27 cellular contexts compared by ENCODE assay signal in the genomic region with DNA sequence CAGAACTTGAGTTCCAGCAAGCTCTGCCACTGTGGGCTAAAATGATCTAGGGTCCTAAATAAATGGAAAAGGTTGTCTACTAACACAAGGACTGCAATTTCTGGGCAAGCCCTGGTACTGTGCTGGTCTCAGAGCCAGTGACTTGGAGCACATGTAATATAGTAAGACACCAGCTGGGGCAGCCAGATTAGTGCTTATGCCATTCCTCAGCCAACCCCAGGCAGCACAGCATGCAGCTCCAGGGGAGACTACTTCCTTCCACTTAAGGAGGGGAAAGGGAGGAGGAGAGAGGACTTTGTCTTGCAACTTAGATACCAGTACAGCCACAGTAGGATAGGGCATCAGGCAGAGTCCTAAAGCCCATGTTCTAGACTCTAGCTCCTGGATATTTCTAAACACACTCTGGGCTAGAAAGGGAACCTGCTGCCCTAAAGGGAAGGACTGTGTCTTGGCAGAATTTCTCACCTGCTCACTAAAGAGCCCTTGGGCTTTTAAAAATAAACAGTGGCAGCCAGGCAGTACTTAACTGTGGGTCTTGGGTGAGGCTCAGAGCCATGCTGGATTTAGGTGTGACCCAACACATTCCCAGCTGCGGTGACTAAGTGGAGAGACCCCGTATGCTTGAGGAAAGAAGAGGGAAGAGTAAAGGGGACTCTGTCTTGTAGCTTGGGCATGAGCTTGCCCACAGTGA.
DNase-seq lines count a peak whose midpoint lies in the region; ATAC-seq, FAIRE-seq and TF ChIP-seq lines count a peak whose summit lies in the region.
"Had no signal": no experiment of that assay in that cellular context is flagged by ENCODE, and none has a peak within 500 bp of the region (broad histone marks: within the 10 kb centered on the region; RNA-seq: fewer than 3 reads in every experiment).

No MANE protein-coding gene starts in this region.

- no peak overlapping the region; the same call in 1 of the 2 replicates for H4K8ac ChIP-seq in H1 (ENCODE audit: extremely low read depth, insufficient read depth, low read length)

- no peak overlapping the region for H3K4me2 ChIP-seq in H1 (ENCODE audit: insufficient read depth in 1 of 2, low read depth in 2 of 2, low read length in 2 of 2)
- H3K4me2 ChIP-seq: KMS-11 had no signal

- H3K9me3 ChIP-seq in H1 (ENCODE audit: insufficient read depth in 2 of 2, low read depth in 1 of 2, low read length in 1 of 2) = no peaks in the 10 kb centered on the region

- H3K36me3 ChIP-seq in H1 (ENCODE audit: control insufficient read depth in 2 of 4, insufficient read depth in 4 of 4, low read length in 3 of 4) = no peaks in the 10 kb centered on the region

- no peaks in the 10 kb centered on the region for H3K23me2 ChIP-seq in H1 (ENCODE audit: low read depth, low read length)

- no peak for TF ChIP-seq RAD21 in H1 (IDR thresholded peaks at IDR 0.05 in 1 of 2, conservative IDR thresholded peaks at IDR 0.05 in 1 of 2; ENCODE audit: low read depth in 2 of 2, low read length in 2 of 2)

- no peak overlapping the region for H3K4ac ChIP-seq in H1 (replicated peaks; ENCODE audit: insufficient read length, low read depth, low read length)

- H3K56ac ChIP-seq in H1 (replicated peaks; ENCODE audit: insufficient read length, low read depth, low read length) = no peak overlapping the region

- no peak overlapping the region for H3K23ac ChIP-seq in H1 (ENCODE audit: insufficient read length)

- 95% methylated on average over 2 of the region's 2 CpGs; no CpG with 5 or more reads in 1 of the 2 experiments for WGBS in H1 (ENCODE audit: extremely low coverage in 1 of 2, insufficient coverage in 1 of 2, insufficient read length in 1 of 2, insufficient replicate concordance in 2 of 2, low coverage in 1 of 2, low lambda C conversion rate in 2 of 2, missing lambda C conversion rate in 1 of 2), 2 experiments

- no peaks in the 10 kb centered on the region for H3K27me3 ChIP-seq in H1 (replicated peaks in 1 of 4; ENCODE audit: control insufficient read depth in 3 of 4, extremely low read depth in 1 of 4, insufficient read depth in 3 of 4, low read length in 3 of 4)

- TF ChIP-seq CTCF in H1 (IDR thresholded peaks at IDR 0.05; ENCODE audit: control extremely low read depth in 1 of 3, insufficient read depth in 1 of 3, low read depth in 1 of 3, low read length in 3 of 3) = no peak
- no peak for TF ChIP-seq CTCF in RWPE1 (conservative IDR thresholded peaks at IDR 0.05; ENCODE audit: low read depth)

- peak; percentile 32 for DNase-seq in NCI-H146 (lab: John Stamatoyannopoulos, UW)
- no peak for DNase-seq in NCI-H146 treated with DMSO at 0.1 percent for 48 hours (lab: John Stamatoyannopoulos, UW; ENCODE audit: unreplicated experiment)
- DNase-seq in NCI-H69 (lab: John Stamatoyannopoulos, UW) = peak; percentile 81
- DNase-seq in H1 (ENCODE audit: low read depth in 1 of 2, low spot score in 2 of 2) = no peak
- no peak for DNase-seq in stimulated activated naive B cell treated with anti-CD40 and anti-IgM and Interleukin-4, amounts not matched to agents 10 μg/mL and 1 μg/mL and 100 μg/mL, for 72 hours
- DNase-seq in RWPE1 (ENCODE audit: low spot score) = no peak
- DNase-seq: 8988T; activated CD4-positive, alpha-beta T cell treated with anti-CD3 and anti-CD28 coated beads for 48 hours; activated gamma-delta T cell treated with Interleukin-2 at 50 U/mL for 16 hours; activated naive CD8-positive, alpha-beta T cell treated with anti-CD3 and anti-CD28 coated beads, Interleukin-2, amount 50 U/mL, for 24 hours; activated T-cell treated with anti-CD3 and anti-CD28 coated beads, Interleukin-2, amount 50 U/mL, for 24 hours; AML-193; CD8-positive, alpha-beta T cell; cerebellar nuclear complex; DMS153; hypothalamus; naive B cell; NCI-H1436 treated with DMSO at 0.1 percent for 48 hours; stimulated activated CD4-positive, alpha-beta T cell treated with anti-CD3 and anti-CD28 coated beads, Interleukin-4, amount 100 ng/mL, for 4 hours; T-helper 17 cell had no signal

- H3K27me3 Mint-ChIP-seq in stimulated activated naive B cell treated with anti-CD40 and anti-IgM and Interleukin-4, amounts not matched to agents 10 μg/mL and 1 μg/mL and 100 μg/mL, for 72 hours = no peaks in the 10 kb centered on the region
- H3K27me3 Mint-ChIP-seq: activated naive CD8-positive, alpha-beta T cell treated with anti-CD3 and anti-CD28 coated beads, Interleukin-2, amount 50 U/mL, for 24 hours; activated T-cell treated with anti-CD3 and anti-CD28 coated beads, Interleukin-2, amount 50 U/mL, for 24 hours; naive B cell; progenitor cell of endocrine pancreas; stimulated activated naive CD8-positive, alpha-beta T cell treated with anti-CD3 and anti-CD28 coated beads, Interleukin-15, Interleukin-2, amounts not matched to agents 100 ng/mL and 50 ng/mL, for 24 hours; T-helper 17 cell had no signal

- H4K5ac ChIP-seq in H1 (ENCODE audit: insufficient read length, low read depth, low read length) = no peak overlapping the region

- H3K27ac ChIP-seq in H1 (ENCODE audit: low read depth, low read length) (no peak overlapping the region), RWPE1 (no peak overlapping the region)
- H3K27ac ChIP-seq: KMS-11 had no signal

- H2BK20ac ChIP-seq in H1 (ENCODE audit: low read length) = no peak overlapping the region

- H2AFZ ChIP-seq in H1 (ENCODE audit: low read length) = peak overlapping the region; percentile 7; the same call in 1 of the 2 replicates

- no peak overlapping the region for H2BK120ac ChIP-seq in H1 (replicated peaks; ENCODE audit: low read depth, low read length)

- no peaks in the 10 kb centered on the region for H3K79me2 ChIP-seq in H1 (ENCODE audit: control insufficient read depth in 1 of 2, insufficient read depth in 2 of 2, low read length in 2 of 2)

- no peak overlapping the region for H4K91ac ChIP-seq in H1 (replicated peaks; ENCODE audit: insufficient read length, low read length)

- H3K4me1 ChIP-seq in H1 (replicated peaks in 1 of 4; ENCODE audit: control insufficient read depth in 3 of 4, insufficient read depth in 4 of 4, low read length in 3 of 4) = no peaks in the 10 kb centered on the region; a peak in 1 of 7 replicates

- ATAC-seq in stimulated activated naive B cell treated with anti-CD40 and anti-IgM and Interleukin-4, amounts not matched to agents 10 μg/mL and 1 μg/mL and 100 μg/mL, for 72 hours (replicated peaks) = peak; percentile 14 to 42
- no peak for ATAC-seq in GM21825 (IDR thresholded peaks at IDR 0.05; ENCODE audit: unreplicated experiment)
- no peak for ATAC-seq in HG02571 (IDR thresholded peaks at IDR 0.05; ENCODE audit: unreplicated experiment)
- ATAC-seq: activated naive CD8-positive, alpha-beta T cell treated with anti-CD3 and anti-CD28 coated beads, Interleukin-2, amount 50 U/mL, for 24 hours; CD8-positive, alpha-beta T cell; left lobe of liver; SK-N-SH treated with all-trans-retinoic acid at 6 μM for 48 hours; T-helper 17 cell had no signal

- POLR2A ChIA-PET in H1 (lab: Charles Lee; ENCODE audit: partially characterized antibody) = no interaction called here
- POLR2A ChIA-PET in RWPE1 (lab: Yijun Ruan, JAX; ENCODE audit: low non-redundant PET) = no interaction called here

- H3K4me1 Mint-ChIP-seq in stimulated activated naive B cell treated with anti-CD40 and anti-IgM and Interleukin-4, amounts not matched to agents 10 μg/mL and 1 μg/mL and 100 μg/mL, for 72 hours = no peaks in the 10 kb centered on the region
- H3K4me1 Mint-ChIP-seq: activated naive CD8-positive, alpha-beta T cell treated with anti-CD3 and anti-CD28 coated beads, Interleukin-2, amount 50 U/mL, for 24 hours; naive B cell; T-helper 17 cell had no signal

- no peak for FAIRE-seq in H1 (lab: Jason Lieb, UNC)

- H3K14ac ChIP-seq in H1 (ENCODE audit: insufficient read length) = no peak overlapping the region

- H2BK12ac ChIP-seq in H1 (ENCODE audit: low read depth, low read length) = no peak overlapping the region

- H3K4me3 ChIP-seq in H1 (ENCODE audit: extremely low read depth in 1 of 4, insufficient read depth in 2 of 4, low read depth in 3 of 4, low read length in 4 of 4) = no peak overlapping the region

- H3K18ac ChIP-seq in H1 (ENCODE audit: extremely low read depth, low read length) = no peak overlapping the region

- no peaks in the 10 kb centered on the region for H3K36me3 Mint-ChIP-seq in stimulated activated naive B cell treated with anti-CD40 and anti-IgM and Interleukin-4, amounts not matched to agents 10 μg/mL and 1 μg/mL and 100 μg/mL, for 72 hours
- H3K36me3 Mint-ChIP-seq: CD8-positive, alpha-beta T cell; naive B cell had no signal

- H4K20me1 ChIP-seq in H1 (replicated peaks in 1 of 2; ENCODE audit: control insufficient read depth in 1 of 2, insufficient read depth in 2 of 2, low read length in 2 of 2) = no peaks in the 10 kb centered on the region

- H3K9me3 Mint-ChIP-seq in stimulated activated naive B cell treated with anti-CD40 and anti-IgM and Interleukin-4, amounts not matched to agents 10 μg/mL and 1 μg/mL and 100 μg/mL, for 72 hours = peaks cover 0 to 1% of the 10 kb centered on the region in 2 donors
- H3K9me3 Mint-ChIP-seq: stimulated activated naive CD8-positive, alpha-beta T cell treated with anti-CD3 and anti-CD28 coated beads, Interleukin-15, Interleukin-2, amounts not matched to agents 100 ng/mL and 50 ng/mL, for 24 hours had no signal

- no peak overlapping the region for H3K27ac Mint-ChIP-seq in stimulated activated naive B cell treated with anti-CD40 and anti-IgM and Interleukin-4, amounts not matched to agents 10 μg/mL and 1 μg/mL and 100 μg/mL, for 72 hours
- H3K27ac Mint-ChIP-seq: activated naive CD8-positive, alpha-beta T cell treated with anti-CD3 and anti-CD28 coated beads, Interleukin-2, amount 50 U/mL, for 24 hours; activated T-cell treated with anti-CD3 and anti-CD28 coated beads, Interleukin-2, amount 50 U/mL, for 24 hours; CD8-positive, alpha-beta T cell; naive B cell; progenitor cell of endocrine pancreas; stimulated activated naive CD8-positive, alpha-beta T cell treated with anti-CD3 and anti-CD28 coated beads, Interleukin-15, Interleukin-2, amounts not matched to agents 100 ng/mL and 50 ng/mL, for 24 hours; T-helper 17 cell had no signal

- H3K4me3 Mint-ChIP-seq in stimulated activated naive B cell treated with anti-CD40 and anti-IgM and Interleukin-4, amounts not matched to agents 10 μg/mL and 1 μg/mL and 100 μg/mL, for 72 hours = no peak overlapping the region
- H3K4me3 Mint-ChIP-seq: activated naive CD8-positive, alpha-beta T cell treated with anti-CD3 and anti-CD28 coated beads, Interleukin-2, amount 50 U/mL, for 24 hours; activated T-cell treated with anti-CD3 and anti-CD28 coated beads, Interleukin-2, amount 50 U/mL, for 24 hours; CD8-positive, alpha-beta T cell; stimulated activated naive CD8-positive, alpha-beta T cell treated with anti-CD3 and anti-CD28 coated beads, Interleukin-15, Interleukin-2, amounts not matched to agents 100 ng/mL and 50 ng/mL, for 24 hours; T-helper 17 cell had no signal

- H2AK5ac ChIP-seq in H1 (ENCODE audit: low read depth, low read length) = no peak overlapping the region

- no peak overlapping the region for H3K9ac ChIP-seq in H1 (replicated peaks in 1 of 4; ENCODE audit: extremely low read depth in 1 of 4, low read depth in 3 of 4, low read length in 3 of 4)
- H3K9ac ChIP-seq: KMS-11 had no signal

- no peak for TF ChIP-seq EP300 in H1 (IDR thresholded peaks at IDR 0.05; ENCODE audit: borderline replicate concordance in 1 of 2, low read depth in 2 of 2, low read length in 2 of 2)

- H2BK15ac ChIP-seq in H1 (ENCODE audit: low read length) = no peak overlapping the region

- no peaks in the 10 kb centered on the region for H3K79me1 ChIP-seq in H1 (ENCODE audit: low read depth, low read length)

- CTCF ChIA-PET in H1 (lab: Charles Lee; ENCODE audit: partially characterized antibody) (interaction anchor here (1.2 to 1.9 kb wide), 2 partner anchors 10 to 165 kb away, joined by 4 to 7 read pairs; no protein-coding TSS in a partner anchor), RWPE1 (lab: Yijun Ruan, JAX) (no interaction called here)

- TF ChIP-seq POLR2A in H1 (IDR thresholded peaks at IDR 0.05; ENCODE audit: control extremely low read depth in 1 of 2, low read depth in 2 of 2, low read length in 2 of 2) = no peak

- no peak overlapping the region for H2BK5ac ChIP-seq in H1 (ENCODE audit: low read depth, low read length)

Comparison
In these comparisons a context has a peak if more than half of its experiments do, and no peak if none do; other contexts are left out.
1. DNase-seq: peak in NCI-H146 (single experiment) and NCI-H69 (single experiment); none in NCI-H146 treated with DMSO at 0.1 percent for 48 hours (single experiment), H1 (0 of 2), stimulated activated naive B cell treated with anti-CD40 and anti-IgM and Interleukin-4, amounts not matched to agents 10 μg/mL and 1 μg/mL and 100 μg/mL, for 72 hours (single experiment) and RWPE1 (single experiment).
2. ATAC-seq: peak in stimulated activated naive B cell treated with anti-CD40 and anti-IgM and Interleukin-4, amounts not matched to agents 10 μg/mL and 1 μg/mL and 100 μg/mL, for 72 hours (2 of 2); none in GM21825 (single experiment) and HG02571 (single experiment).